ENCODE assay signal across 22 cellular contexts in genomic region chr16:10688726-10689125, GRCh38. TPM values are rescaled to one million over a fixed set of nuclear protein-coding genes. Genes with fewer than 3 reads are reported as not detected.
"Had no signal": no experiment of that assay in that cellular context is flagged by ENCODE, and none has a peak within 500 bp of the region (broad histone marks: within the 10 kb centered on the region; RNA-seq: fewer than 3 reads in every experiment).

No MANE protein-coding gene starts in this region.

- H3K27me3 ChIP-seq: adrenal gland, breast epithelium, right atrium auricular region, tibial nerve had no signal

- DNase-seq: activated B cell treated with CpG ODN at 0.5 μM for 24 hours; activated CD4-positive, alpha-beta memory T cell treated with anti-CD3 and anti-CD28 coated beads for 36 hours; activated CD4-positive, alpha-beta T cell treated with anti-CD3 and anti-CD28 coated beads for 4 hours; activated gamma-delta T cell treated with Interleukin-2 at 50 U/mL for 16 hours; activated T-cell treated with anti-CD3 and anti-CD28 coated beads for 4 hours; adrenal gland; erythroblast; hypothalamus; islet precursor cell; mammary epithelial cell; midbrain; occipital lobe; stimulated activated naive CD8-positive, alpha-beta T cell treated with anti-CD3 and anti-CD28 coated beads, Interleukin-15, Interleukin-2, amounts not matched to agents 100 U/mL and 50 U/mL, for 24 hours had no signal

- H3K4me3 ChIP-seq: adrenal gland, breast epithelium, coronary artery, prostate gland, right atrium auricular region, tibial nerve had no signal

- H3K4me1 ChIP-seq: adrenal gland, breast epithelium, prostate gland, right atrium auricular region, tibial nerve had no signal

- H3K9me3 ChIP-seq: adrenal gland, prostate gland, right atrium auricular region, tibial nerve had no signal

- H3K36me3 ChIP-seq: adrenal gland, breast epithelium, prostate gland, right atrium auricular region, tibial nerve had no signal

- ATAC-seq: activated naive CD4-positive, alpha-beta T cell treated with anti-CD3 and anti-CD28 coated beads, Interleukin-2, amount 50 U/mL, for 72 hours; stimulated activated naive CD8-positive, alpha-beta T cell treated with anti-CD3 and anti-CD28 coated beads, Interleukin-15, Interleukin-2, amounts not matched to agents 100 U/mL and 50 U/mL, for 24 hours had no signal

- H3K27ac ChIP-seq: adrenal gland, breast epithelium, coronary artery, prostate gland, right atrium auricular region, tibial nerve had no signal

RNA-seq across cellular contexts. Expression of gene TEKT5, which starts 6.0 kb away (rescaled TPM):
- total RNA-seq: activated B cell treated with CpG ODN at 0.5 μM for 24 hours; activated naive CD4-positive, alpha-beta T cell treated with anti-CD3 and anti-CD28 coated beads, Interleukin-2, amount 50 U/mL, for 72 hours; activated T-helper 1 cell treated with anti-CD3 and anti-CD28 coated beads, Interleukin-12 subunit alpha, Interleukin-12 subunit beta, Interleukin-2, Interleukin-4 antibody, amounts not matched to agents 30 ng/mL and 10 ng/mL and 1 ng/mL, durations not matched to agents 14 hours and 24 hours and 36 hours; astrocyte; breast epithelium; right atrium auricular region; skeletal muscle tissue; tibial nerve had no signal
